Comparison of ENCODE assay signal across 21 cellular contexts in genomic region chr2:241080405-241081189, GRCh38. TPM values are rescaled to one million over a fixed set of nuclear protein-coding genes. Genes with fewer than 3 reads are reported as not detected.
DNase-seq lines count a peak whose midpoint lies in the region; ATAC-seq, FAIRE-seq and TF ChIP-seq lines count a peak whose summit lies in the region.
"Had no signal": no experiment of that assay in that cellular context is flagged by ENCODE, and none has a peak within 500 bp of the region (broad histone marks: within the 10 kb centered on the region; RNA-seq: fewer than 3 reads in every experiment).

No MANE protein-coding gene starts in this region.

- peaks cover 12% of the 10 kb centered on the region for H3K36me3 Mint-ChIP-seq in osteocyte (ENCODE audit: unreplicated experiment)

- no peak overlapping the region for H3K4me3 Mint-ChIP-seq in osteocyte (ENCODE audit: unreplicated experiment)
- H3K4me3 Mint-ChIP-seq: mesothelial cell of epicardium, neural crest cell had no signal

- CTCF ChIA-PET in A549 (lab: Yijun Ruan, JAX), result interaction anchor here (0.8 to 1.4 kb wide), 2 partner anchors 9 to 59 kb away, joined by 3 to 4 read pairs; no protein-coding TSS in a partner anchor

- no peak for DNase-seq in A549 (ENCODE audit: low read depth in 1 of 2, low spot score in 1 of 2)
- DNase-seq in G401 (ENCODE audit: low spot score), result peak; percentile 43
- peak; percentile 84 for DNase-seq in osteocyte (ENCODE audit: extremely low spot score, unreplicated experiment)
- no peak for DNase-seq in ecto neural progenitor cell (ENCODE audit: low spot score)
- DNase-seq in NCI-H1694 (lab: John Stamatoyannopoulos, UW), result no peak
- DNase-seq: activated naive CD4-positive, alpha-beta T cell; cortex of kidney; GOT3; hypothalamus; NCI-H2081 treated with DMSO at 0.1 percent for 48 hours; T1000; tibial artery had no signal

- TF ChIP-seq CTCF in A549 (IDR thresholded peaks at IDR 0.05) (no peak), osteocyte (IDR thresholded peaks at IDR 0.05) (no peak)

- H3K27ac ChIP-seq in A549, result no peak overlapping the region
- H3K27ac ChIP-seq: KMS-11, SK-N-MC, tibial artery had no signal

- no peak for FAIRE-seq in A549 (lab: Jason Lieb, UNC)
- FAIRE-seq: GM19239 had no signal

- TF ChIP-seq EP300 in A549 (IDR thresholded peaks at IDR 0.05), result no peak

- POLR2A ChIA-PET in A549 (lab: Yijun Ruan, JAX), result no interaction called here

- H3K27me3 Mint-ChIP-seq in osteocyte (ENCODE audit: unreplicated experiment), result no peaks in the 10 kb centered on the region

- no peak overlapping the region for H3K4me2 ChIP-seq in A549
- H3K4me2 ChIP-seq: KMS-11 had no signal

- no peak for TF ChIP-seq POLR2A in A549 (IDR thresholded peaks at IDR 0.05; ENCODE audit: low read length)

- ATAC-seq in A549 (peak; percentile 15 to 17; a peak in 4 of 6 replicates), esophagus mucosa (peak; percentile 26), GM19397 (IDR thresholded peaks at IDR 0.05; ENCODE audit: unreplicated experiment) (no peak), GM21390 (IDR thresholded peaks at IDR 0.05; ENCODE audit: unreplicated experiment) (no peak)
- ATAC-seq: activated CD4-positive, CD25-positive, alpha-beta regulatory T cell treated with anti-CD3 and anti-CD28 coated beads, Interleukin-2, amount 50 U/mL, for 24 hours had no signal

- peaks cover 5% of the 10 kb centered on the region for H3K9me3 Mint-ChIP-seq in osteocyte (ENCODE audit: unreplicated experiment)
- H3K9me3 Mint-ChIP-seq: neural crest cell had no signal

- H3K4me3 ChIP-seq in A549, result no peak overlapping the region
- H3K4me3 ChIP-seq: SK-N-MC, tibial artery had no signal

- no peak for TF ChIP-seq RAD21 in A549 (conservative IDR thresholded peaks at IDR 0.05 in 1 of 2, IDR thresholded peaks at IDR 0.05 in 1 of 2)

- no peaks in the 10 kb centered on the region for H3K4me1 ChIP-seq in A549
- H3K4me1 ChIP-seq: tibial artery had no signal

- H3K4me1 Mint-ChIP-seq in osteocyte (ENCODE audit: unreplicated experiment), result no peaks in the 10 kb centered on the region
- H3K4me1 Mint-ChIP-seq: mesothelial cell of epicardium, neural crest cell had no signal

- WGBS in A549 (ENCODE audit: missing lambda C conversion rate), result 85% methylated on average over 16 of the region's 18 CpGs

- in situ Hi-C loops in G401 (cut with HindIII; ENCODE audit: low sequenced_read_pairs), result loop anchor here (5.0 kb wide), 1 partner anchor 127 kb away; no protein-coding TSS in a partner anchor

- no peaks in the 10 kb centered on the region for H3K9me3 ChIP-seq in A549
- H3K9me3 ChIP-seq: tibial artery had no signal

- H3K27ac Mint-ChIP-seq in osteocyte (ENCODE audit: unreplicated experiment), result no peak overlapping the region
- H3K27ac Mint-ChIP-seq: mesothelial cell of epicardium had no signal

TF ChIP-seq in A549, 52 proteins besides CTCF, POLR2A, EP300 and RAD21:
- no peak for TF ChIP-seq ESRRA (IDR thresholded peaks at IDR 0.05; ENCODE audit: borderline replicate concordance, low read length)

RNA-seq across cellular contexts. Expression of gene MTERF4, which starts 21.5 kb away (rescaled TPM):
- polyA plus RNA-seq in A549 (2011; rRNA removed), result 41.5 and 44.9 TPM in 2 replicates
- polyA plus RNA-seq in A549 (2012; cell fraction: cytosol; rRNA removed), result 23.8 and 24.8 TPM in 2 replicates
- 32.6 and 44.7 TPM in 2 replicates for polyA plus RNA-seq in A549 (2012; cell fraction: nucleus; rRNA removed)
- polyA plus RNA-seq in A549 (2017; fragmentation: RNase III; extraction: RNeasy Plus Mini Kit Qiagen cat#74134 plus additional on column Dnase treatment), result 39.9 to 51.5 TPM (median 47.1 TPM) in 3 replicates
- 33.8 and 41.7 TPM in 2 replicates for polyA minus RNA-seq in A549 (2011; rRNA and poly(A)+ RNA removed)
- total RNA-seq in G401 (2014; rRNA removed; shearing (Covaris generic)), result 17.5 and 24.9 TPM in 2 replicates
- total RNA-seq in esophagus mucosa, result 23.7 TPM
- total RNA-seq in osteocyte, result 32.4 and 36.8 TPM in 2 replicates

Comparison
In these comparisons a context has a peak if more than half of its experiments do, and no peak if none do; other contexts are left out.
1. ATAC-seq: peak in A549 (2 of 2) and esophagus mucosa (single experiment); none in GM19397 (single experiment) and GM21390 (single experiment).
2. DNase-seq: peak in G401 (single experiment) and osteocyte (single experiment); none in A549 (0 of 2), ecto neural progenitor cell (single experiment) and NCI-H1694 (single experiment).